ENCODE assay signal across 9 cellular contexts in the genomic region with DNA sequence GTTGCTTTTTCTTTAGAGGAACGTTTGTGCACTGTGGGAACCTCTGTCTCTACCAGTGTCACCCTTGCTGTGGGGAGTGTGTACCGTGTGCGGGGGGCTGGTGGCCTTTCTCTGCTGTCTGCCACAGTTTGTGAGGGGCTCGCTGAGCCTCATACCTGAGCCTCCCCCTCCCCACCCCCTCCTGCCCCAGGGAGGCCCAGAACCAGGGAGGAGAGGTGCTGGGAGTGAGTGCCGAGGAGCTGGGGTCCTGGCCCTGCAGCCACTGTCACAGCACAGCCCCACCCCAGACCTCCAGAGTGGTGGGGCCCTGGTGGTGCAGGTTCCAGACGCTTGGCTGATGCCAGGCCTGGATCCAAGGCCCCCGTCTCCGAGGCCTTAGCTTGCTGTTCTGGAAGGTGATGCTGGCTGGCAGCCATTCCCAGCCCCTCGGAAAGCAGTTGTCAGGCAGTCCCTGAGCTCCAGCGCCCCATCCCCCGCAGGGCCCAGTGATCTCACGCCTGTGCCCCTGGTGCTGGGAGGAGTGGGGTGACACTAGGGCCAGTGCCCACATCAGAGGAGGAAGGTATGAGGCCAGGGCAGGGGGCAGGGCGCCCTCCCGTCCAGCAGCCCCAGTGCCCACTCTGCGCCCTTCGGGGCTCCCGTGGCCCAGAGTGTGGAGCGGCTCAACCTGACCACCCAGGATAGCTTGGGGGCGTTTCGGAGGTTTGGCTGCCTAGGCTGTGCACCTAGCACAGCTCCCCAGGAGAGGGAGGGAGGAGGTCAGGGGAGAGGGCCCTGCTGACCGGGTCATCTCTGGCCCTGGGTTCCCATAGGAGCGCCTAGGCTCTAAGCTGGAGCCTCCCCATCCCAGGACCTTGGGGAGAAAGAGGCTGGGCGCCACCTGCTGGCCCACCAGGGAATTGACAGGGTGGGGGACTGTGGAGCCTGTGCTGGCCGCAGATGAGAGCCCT. TPM values are rescaled to one million over a fixed set of nuclear protein-coding genes. Genes with fewer than 3 reads are reported as not detected.
DNase-seq lines count a peak whose midpoint lies in the region; ATAC-seq, FAIRE-seq and TF ChIP-seq lines count a peak whose summit lies in the region.
"Had no signal": no experiment of that assay in that cellular context is flagged by ENCODE, and none has a peak within 500 bp of the region (broad histone marks: within the 10 kb centered on the region; RNA-seq: fewer than 3 reads in every experiment).

No MANE protein-coding gene starts in this region.

- no peak overlapping the region for H3K4me3 Mint-ChIP-seq in MCF 10A (ENCODE audit: unreplicated experiment)
- H3K4me3 Mint-ChIP-seq: activated naive CD8-positive, alpha-beta T cell had no signal

- no peaks in the 10 kb centered on the region for H3K4me1 ChIP-seq in A673 (ENCODE audit: insufficient read depth, low read length, poor library complexity, severe bottlenecking)
- peaks cover 0 to 19% of the 10 kb centered on the region in 2 experiments; a peak in 1 of 4 replicates for H3K4me1 ChIP-seq in SK-N-SH (ENCODE audit: control insufficient read depth in 1 of 2, insufficient read depth in 2 of 2, low read depth in 1 of 2, low read length in 1 of 2)
- peaks cover 8% of the 10 kb centered on the region for H3K4me1 ChIP-seq in HepG2 (ENCODE audit: insufficient read depth, low read length)

- no peaks in the 10 kb centered on the region for H3K4me1 Mint-ChIP-seq in MCF 10A (ENCODE audit: insufficient read depth, unreplicated experiment)

- H3K4me3 ChIP-seq in A673 (ENCODE audit: low read depth, low read length, poor library complexity, severe bottlenecking) (no peak overlapping the region), SK-N-SH (ENCODE audit: low read depth in 2 of 2, low read length in 1 of 2) (no peak overlapping the region), HepG2 (replicated peaks in 1 of 3; ENCODE audit: insufficient read depth in 1 of 3, low read depth in 2 of 3, low read length in 3 of 3) (no peak overlapping the region)

- TF ChIP-seq POLR2A in HepG2 (IDR thresholded peaks at IDR 0.05; ENCODE audit: insufficient read depth in 1 of 2, low read depth in 2 of 2, low read length in 2 of 2), result no peak

- CTCF ChIA-PET in A673 (lab: Charles Lee), result interaction anchor here (0.6 to 0.7 kb wide), 3 partner anchors 419 to 446 kb away, joined by 3 to 4 read pairs (median 3); no protein-coding TSS in a partner anchor
- CTCF ChIA-PET in SK-N-SH (lab: Yijun Ruan, JAX), result interaction anchor here (0.6 to 13.4 kb wide), 33 partner anchors 9 to 442 kb away, joined by 3 to 214 read pairs (median 4); a partner anchor contains a TSS
- CTCF ChIA-PET in MCF 10A (lab: Yijun Ruan, JAX), result interaction anchor here (0.6 to 3.0 kb wide), 31 partner anchors 10 to 445 kb away, joined by 3 to 14 read pairs (median 4); no protein-coding TSS in a partner anchor
- CTCF ChIA-PET in HepG2 (lab: Yijun Ruan, JAX; ENCODE audit: low intra/inter-chr PET ratio, low total read pairs), result no interaction called here

- no peak overlapping the region for H3K9ac ChIP-seq in SK-N-SH
- H3K9ac ChIP-seq in HepG2 (ENCODE audit: insufficient read depth, low read depth, low read length), result no peak overlapping the region

- no peaks in the 10 kb centered on the region for H3K36me3 Mint-ChIP-seq in MCF 10A (ENCODE audit: insufficient read depth, unreplicated experiment)
- H3K36me3 Mint-ChIP-seq: activated naive CD8-positive, alpha-beta T cell had no signal

- DNase-seq in A673 (ENCODE audit: low spot score) (peak; percentile 58), GM18507 (ENCODE audit: extremely low spot score, insufficient read length, low read depth) (no peak), SK-N-SH (peak; percentile 71), MCF 10A (ENCODE audit: unreplicated experiment) (peak; percentile 43), HepG2 (ENCODE audit: low spot score) (peak; percentile 42), NCI-H1436 (lab: John Stamatoyannopoulos, UW) (no peak), DMS79 treated with DMSO at 0.1 percent for 48 hours (lab: John Stamatoyannopoulos, UW) (no peak)
- peak; percentile 67 for DNase-seq in stimulated activated naive CD8-positive, alpha-beta T cell treated with anti-CD3 and anti-CD28 coated beads, Interleukin-15, Interleukin-2, amounts not matched to agents 100 U/mL and 50 U/mL, for 24 hours

- 91% methylated on average over 10 of the region's 24 CpGs for WGBS in SK-N-SH (ENCODE audit: low lambda C conversion rate)
- 71% methylated on average over 13 of the region's 24 CpGs for WGBS in HepG2 (ENCODE audit: low lambda C conversion rate)

- H3K36me3 ChIP-seq in A673 (ENCODE audit: insufficient read depth, low read length, poor library complexity, severe bottlenecking) (no peaks in the 10 kb centered on the region), SK-N-SH (replicated peaks in 1 of 2; ENCODE audit: control insufficient read depth in 1 of 2, insufficient read depth in 2 of 2, low read length in 1 of 2) (no peaks in the 10 kb centered on the region), HepG2 (replicated peaks in 1 of 2; ENCODE audit: control insufficient read depth in 1 of 2, insufficient read depth in 2 of 2, low read length in 2 of 2) (no peaks in the 10 kb centered on the region)

- POLR2A ChIA-PET in A673 (lab: Charles Lee; ENCODE audit: low non-redundant PET), result no interaction called here
- POLR2A ChIA-PET in SK-N-SH (lab: Yijun Ruan, JAX), result no interaction called here
- POLR2A ChIA-PET in MCF 10A (lab: Yijun Ruan, JAX), result no interaction called here
- POLR2A ChIA-PET in HepG2 (lab: Yijun Ruan, JAX), result no interaction called here

- no peaks in the 10 kb centered on the region for H3K9me3 Mint-ChIP-seq in MCF 10A (ENCODE audit: unreplicated experiment)

- TF ChIP-seq CTCF in A673 (conservative IDR thresholded peaks at IDR 0.05; ENCODE audit: low read depth, low read length) (peak; percentile 50), SK-N-SH (IDR thresholded peaks at IDR 0.05) (peak; percentile 64), MCF 10A (IDR thresholded peaks at IDR 0.05; ENCODE audit: unreplicated experiment) (peak; percentile 75), HepG2 (CRISPR knock-in tag; IDR thresholded peaks at IDR 0.05) (peak; percentile 48)

- H2AFZ ChIP-seq in SK-N-SH (ENCODE audit: low read depth) (no peak overlapping the region), HepG2 (ENCODE audit: low read length) (no peak overlapping the region)

- H3K27me3 ChIP-seq in A673 (replicated peaks; ENCODE audit: insufficient read depth, low read depth, low read length, poor library complexity) (no peaks in the 10 kb centered on the region), SK-N-SH (ENCODE audit: insufficient read depth) (no peaks in the 10 kb centered on the region), HepG2 (ENCODE audit: control insufficient read depth in 1 of 2, insufficient read depth in 2 of 2, low read length in 2 of 2) (no peaks in the 10 kb centered on the region)

- intact Hi-C loops in A673 (cut with micrococcal nuclease; ENCODE audit: unreplicated experiment), result loop anchor here (1.0 to 2.0 kb wide), 2 partner anchors 400 to 419 kb away; no protein-coding TSS in a partner anchor
- intact Hi-C loops in MCF 10A (cut with micrococcal nuclease), result no loop called here
- intact Hi-C loops in HepG2 (cut with micrococcal nuclease; ENCODE audit: unreplicated experiment), result loop anchor here (2.0 to 5.0 kb wide), 2 partner anchors 183 to 419 kb away; no protein-coding TSS in a partner anchor

- H4K20me1 ChIP-seq in SK-N-SH (ENCODE audit: insufficient read depth) (peaks cover 21% of the 10 kb centered on the region), HepG2 (ENCODE audit: insufficient read depth, low read length) (0 out of 2 replicates have a peak, but pooled peaks cover 6% of the 10 kb centered on the region)

- H3K9me2 ChIP-seq in SK-N-SH, result no peaks in the 10 kb centered on the region

- in situ Hi-C loops in HepG2 (cut with HindIII; ENCODE audit: extremely low pct_ligation_motif_present, low pct_unique_long_range_greater_than_20kb), result loop anchor here (5.0 to 10.0 kb wide), 2 partner anchors 191 to 418 kb away; no protein-coding TSS in a partner anchor

- FAIRE-seq in GM18507 (lab: Jason Lieb, UNC), result peak; percentile 89
- FAIRE-seq in HepG2 (lab: Jason Lieb, UNC), result peak; percentile 98

- no peaks in the 10 kb centered on the region for H3K9me3 ChIP-seq in A673 (ENCODE audit: low read depth, low read length, poor library complexity, severe bottlenecking)
- no peaks in the 10 kb centered on the region for H3K9me3 ChIP-seq in SK-N-SH
- H3K9me3 ChIP-seq in HepG2 (ENCODE audit: low read length), result no peaks in the 10 kb centered on the region

- BruUV-seq in A673 (replicated peaks; lab: Mats Ljungman, UMichigan) (no TSS peak), MCF 10A (replicated peaks; lab: Mats Ljungman, UMichigan) (no TSS peak), HepG2 (replicated peaks; lab: Mats Ljungman, UMichigan) (no TSS peak)

- no peaks in the 10 kb centered on the region for H3K27me3 Mint-ChIP-seq in MCF 10A (ENCODE audit: insufficient read depth, unreplicated experiment)
- H3K27me3 Mint-ChIP-seq: activated naive CD8-positive, alpha-beta T cell had no signal

- H3K27ac ChIP-seq in A673 (ENCODE audit: low read depth, low read length, poor library complexity, severe bottlenecking) (no peak overlapping the region), SK-N-SH (ENCODE audit: low read depth in 2 of 2, low read length in 1 of 2) (no peak overlapping the region), HepG2 (ENCODE audit: extremely low read length, insufficient read depth, low read length) (no peak overlapping the region)

- peak; percentile 86 for ATAC-seq in HepG2
- no peak for ATAC-seq in stimulated activated naive CD8-positive, alpha-beta T cell treated with anti-CD3 and anti-CD28 coated beads, Interleukin-15, Interleukin-2, amounts not matched to agents 100 U/mL and 50 U/mL, for 24 hours

- no peaks in the 10 kb centered on the region for H3F3A ChIP-seq in SK-N-SH (replicated peaks; ENCODE audit: insufficient read depth)

- H3K27ac Mint-ChIP-seq in MCF 10A (ENCODE audit: low read depth, unreplicated experiment), result no peak overlapping the region
- H3K27ac Mint-ChIP-seq: activated naive CD8-positive, alpha-beta T cell had no signal

- H3K79me2 ChIP-seq in SK-N-SH (ENCODE audit: insufficient read depth), result no peaks in the 10 kb centered on the region
- H3K79me2 ChIP-seq in HepG2 (ENCODE audit: insufficient read depth, low read length), result no peaks in the 10 kb centered on the region

- H3K4me2 ChIP-seq in SK-N-SH, result no peak overlapping the region
- H3K4me2 ChIP-seq in HepG2 (ENCODE audit: low read depth, low read length), result no peak overlapping the region

- TF ChIP-seq EP300 in SK-N-SH (IDR thresholded peaks at IDR 0.05; ENCODE audit: borderline replicate concordance in 1 of 2, low read depth in 1 of 2, low read length in 1 of 2) (no peak), HepG2 (IDR thresholded peaks at IDR 0.05; ENCODE audit: low read depth in 2 of 2, low read length in 2 of 2) (no peak), HepG2 (CRISPR knock-in tag; IDR thresholded peaks at IDR 0.05; ENCODE audit: borderline replicate concordance) (no peak)

- peak; percentile 42 for TF ChIP-seq RAD21 in SK-N-SH (IDR thresholded peaks at IDR 0.05; ENCODE audit: low read length)
- peak; percentile 68; the same call in 1 of the 2 replicates for TF ChIP-seq RAD21 in HepG2 (CRISPR knock-in tag; IDR thresholded peaks at IDR 0.05)

RNA-seq across cellular contexts. Expression of a gene that starts 53.0 kb away (rescaled TPM):
- total RNA-seq in A673 (2021) (not detected in 2 replicates), MCF 10A (2022) (0.35 and 0.64 TPM in 2 replicates), HepG2 (2016; rRNA removed; fragmentation: Illumina TruSeq; extraction: Trizol) (not detected in 2 replicates)
- polyA plus RNA-seq in SK-N-SH (2012; rRNA removed) (not detected in 2 replicates), HepG2 (2011; rRNA removed) (not detected in 2 replicates)
- not detected in 2 replicates for polyA plus RNA-seq in SK-N-SH (2012; cell fraction: cytosol; rRNA removed)
- not detected in 2 replicates for polyA plus RNA-seq in SK-N-SH (2012; cell fraction: nucleus; rRNA removed)
- not detected in 2 replicates for total RNA-seq in HepG2 (2016; cell fraction: cytosol; rRNA removed; fragmentation: Illumina TruSeq; extraction: Trizol; ENCODE audit: low read depth)
- total RNA-seq in HepG2 (2016; cell fraction: insoluble cytoplasmic fraction; rRNA removed; fragmentation: Illumina TruSeq; extraction: Trizol), result not detected in 2 replicates
- not detected in 2 replicates for total RNA-seq in HepG2 (2016; cell fraction: membrane; rRNA removed; fragmentation: Illumina TruSeq; extraction: Trizol)
- not detected in 2 replicates for total RNA-seq in HepG2 (2016; cell fraction: nucleus; rRNA removed; fragmentation: Illumina TruSeq; extraction: Trizol)
- not detected in 2 replicates for polyA plus RNA-seq in HepG2 (2011; cell fraction: cytosol; rRNA removed)
- not detected in 2 replicates for polyA plus RNA-seq in HepG2 (2011; cell fraction: nucleus; rRNA removed)
- not detected in 2 replicates for polyA plus RNA-seq in HepG2 (2012)
- not detected in 2 replicates for polyA plus RNA-seq in HepG2 (2016; cell fraction: cytosol; fragmentation: Illumina TruSeq; extraction: Trizol; ENCODE audit: low read depth)
- polyA plus RNA-seq in HepG2 (2016; cell fraction: insoluble cytoplasmic fraction; fragmentation: Illumina TruSeq; extraction: Trizol; ENCODE audit: low read depth), result not detected in 2 replicates
- polyA plus RNA-seq in HepG2 (2016; cell fraction: membrane; fragmentation: Illumina TruSeq; extraction: Trizol; ENCODE audit: low read depth), result not detected in 2 replicates
- polyA plus RNA-seq in HepG2 (2016; cell fraction: nucleus; fragmentation: Illumina TruSeq; extraction: Trizol; ENCODE audit: insufficient read depth, low read depth), result not detected in 2 replicates
- 1.1 TPM in 1 of 2 replicates, not detected in the other for polyA minus RNA-seq in HepG2 (2011; rRNA and poly(A)+ RNA removed; ENCODE audit: low replicate concordance)
- not detected in 2 replicates for polyA minus RNA-seq in HepG2 (2011; cell fraction: cytosol; rRNA and poly(A)+ RNA removed)
- polyA minus RNA-seq in HepG2 (2011; cell fraction: nucleus; rRNA and poly(A)+ RNA removed), result not detected in 2 replicates

Comparison
In these comparisons a context has a peak if more than half of its experiments do, and no peak if none do; other contexts are left out.
1. DNase-seq: peak in A673 (single experiment), SK-N-SH (single experiment), MCF 10A (single experiment), HepG2 (single experiment) and stimulated activated naive CD8-positive, alpha-beta T cell treated with anti-CD3 and anti-CD28 coated beads, Interleukin-15, Interleukin-2, amounts not matched to agents 100 U/mL and 50 U/mL, for 24 hours (single experiment); none in GM18507 (single experiment), NCI-H1436 (single experiment) and DMS79 treated with DMSO at 0.1 percent for 48 hours (single experiment).
2. Peak in every context shown above with its lines, with median percentiles within 50 percentile points of each other: CTCF ChIP-seq.